ENCODE assay signal across 29 cellular contexts in genomic region chr2:232207174-232207573, GRCh38.
"Had no signal": no experiment of that assay in that cellular context is flagged by ENCODE, and none has a peak within 500 bp of the region (broad histone marks: within the 10 kb centered on the region; RNA-seq: fewer than 3 reads in every experiment).

No MANE protein-coding gene starts in this region.

- H3K36me3 ChIP-seq: adrenal gland had no signal

- DNase-seq: activated CD4-positive, alpha-beta memory T cell treated with anti-CD3 and anti-CD28 coated beads, Interleukin-2, amount 10 ng/mL, durations not matched to agents 7 days and 5 days; activated CD4-positive, alpha-beta T cell treated with anti-CD3 and anti-CD28 coated beads for 36 hours; activated CD4-positive, alpha-beta T cell treated with anti-CD3 and anti-CD28 coated beads, Interleukin-2, amount 10 ng/mL, durations not matched to agents 7 days and 5 days; activated CD4-positive, alpha-beta T cell treated with anti-CD3 and anti-CD28 coated beads, Interleukin-2, amount 50 U/mL, for 4 hours; activated CD4-positive, CD25-positive, alpha-beta regulatory T cell; activated CD4-positive, CD25-positive, alpha-beta regulatory T cell treated with anti-CD3 and anti-CD28 coated beads, Interleukin-2, amount 50 U/mL, for 72 hours; activated CD8-positive, alpha-beta memory T cell treated with anti-CD3 and anti-CD28 coated beads, Interleukin-2, amount 50 U/mL, for 48 hours; activated effector memory CD4-positive, alpha-beta T cell treated with Interleukin-2 at 50 U/mL for 16 hours; activated gamma-delta T cell treated with Interleukin-2 at 50 U/mL for 16 hours; activated naive CD4-positive, alpha-beta T cell treated with anti-CD3 and anti-CD28 coated beads, Interleukin-2, amount 50 U/mL, for 16 hours; activated naive CD4-positive, alpha-beta T cell treated with Interleukin-2 at 50 U/mL for 16 hours; activated naive CD8-positive, alpha-beta T cell treated with anti-CD3 and anti-CD28 coated beads, Interleukin-2, amount 50 U/mL, for 24 hours; activated T-cell treated with anti-CD3 and anti-CD28 coated beads for 4 hours; activated T-cell treated with anti-CD3 and anti-CD28 coated beads, Interleukin-2, amount 50 U/mL, for 24 hours; adrenal gland; amygdala; aorta; caudate nucleus; cortex of kidney; effector CD8-positive, alpha-beta T cell; esophagus squamous epithelium; foreskin fibroblast; head of caudate nucleus; T-helper 2 cell had no signal

- ATAC-seq: activated CD4-positive, alpha-beta T cell treated with anti-CD3 and anti-CD28 coated beads for 36 hours; activated naive CD8-positive, alpha-beta T cell treated with anti-CD3 and anti-CD28 coated beads, Interleukin-2, amount 50 U/mL, for 24 hours; activated T-helper 17 cell treated with anti-CD3 and anti-CD28 coated beads, Interleukin-2, amount 50 U/mL, for 72 hours had no signal

- H3K9me3 Mint-ChIP-seq: activated CD4-positive, alpha-beta memory T cell treated with anti-CD3 and anti-CD28 coated beads, Interleukin-2, amount 10 ng/mL, durations not matched to agents 7 days and 5 days; activated CD4-positive, alpha-beta T cell treated with anti-CD3 and anti-CD28 coated beads, Interleukin-2, amount 10 ng/mL, durations not matched to agents 7 days and 5 days; activated naive CD8-positive, alpha-beta T cell treated with anti-CD3 and anti-CD28 coated beads, Interleukin-2, amount 50 U/mL, for 24 hours; activated T-cell treated with anti-CD3 and anti-CD28 coated beads, Interleukin-2, amount 50 U/mL, for 24 hours; activated T-helper 17 cell treated with anti-CD3 and anti-CD28 coated beads, Interleukin-2, amount 50 U/mL, for 72 hours had no signal

- H3K27ac Mint-ChIP-seq: activated CD4-positive, alpha-beta memory T cell treated with anti-CD3 and anti-CD28 coated beads, Interleukin-2, amount 10 ng/mL, durations not matched to agents 7 days and 5 days; activated CD4-positive, alpha-beta T cell treated with anti-CD3 and anti-CD28 coated beads for 36 hours; activated CD4-positive, alpha-beta T cell treated with anti-CD3 and anti-CD28 coated beads, Interleukin-2, amount 10 ng/mL, durations not matched to agents 7 days and 5 days; activated naive CD8-positive, alpha-beta T cell; activated naive CD8-positive, alpha-beta T cell treated with anti-CD3 and anti-CD28 coated beads, Interleukin-2, amount 50 U/mL, for 24 hours; activated T-cell treated with anti-CD3 and anti-CD28 coated beads, Interleukin-2, amount 50 U/mL, for 24 hours; activated T-helper 17 cell treated with anti-CD3 and anti-CD28 coated beads, Interleukin-2, amount 50 U/mL, for 72 hours had no signal

- FAIRE-seq: colon, endothelial cell of umbilical vein had no signal

- H3K4me3 Mint-ChIP-seq: activated CD4-positive, alpha-beta memory T cell treated with anti-CD3 and anti-CD28 coated beads, Interleukin-2, amount 10 ng/mL, durations not matched to agents 7 days and 5 days; activated CD4-positive, alpha-beta T cell treated with anti-CD3 and anti-CD28 coated beads for 36 hours; activated CD4-positive, alpha-beta T cell treated with anti-CD3 and anti-CD28 coated beads, Interleukin-2, amount 10 ng/mL, durations not matched to agents 7 days and 5 days; activated naive CD8-positive, alpha-beta T cell; activated naive CD8-positive, alpha-beta T cell treated with anti-CD3 and anti-CD28 coated beads, Interleukin-2, amount 50 U/mL, for 24 hours; activated T-cell treated with anti-CD3 and anti-CD28 coated beads, Interleukin-2, amount 50 U/mL, for 24 hours; activated T-helper 17 cell treated with anti-CD3 and anti-CD28 coated beads, Interleukin-2, amount 50 U/mL, for 72 hours had no signal

- H3K4me3 ChIP-seq: adrenal gland, esophagus squamous epithelium had no signal

- H3K27me3 ChIP-seq: adrenal gland, esophagus squamous epithelium had no signal

- H3K9me3 ChIP-seq: adrenal gland, esophagus squamous epithelium had no signal

- H3K27ac ChIP-seq: adrenal gland, epithelial cell of prostate, esophagus squamous epithelium had no signal

- H3K27me3 Mint-ChIP-seq: activated CD4-positive, alpha-beta memory T cell treated with anti-CD3 and anti-CD28 coated beads, Interleukin-2, amount 10 ng/mL, durations not matched to agents 7 days and 5 days; activated CD4-positive, alpha-beta T cell treated with anti-CD3 and anti-CD28 coated beads for 36 hours; activated CD4-positive, alpha-beta T cell treated with anti-CD3 and anti-CD28 coated beads, Interleukin-2, amount 10 ng/mL, durations not matched to agents 7 days and 5 days; activated naive CD8-positive, alpha-beta T cell; activated naive CD8-positive, alpha-beta T cell treated with anti-CD3 and anti-CD28 coated beads, Interleukin-2, amount 50 U/mL, for 24 hours; activated T-cell treated with anti-CD3 and anti-CD28 coated beads, Interleukin-2, amount 50 U/mL, for 24 hours; activated T-helper 17 cell treated with anti-CD3 and anti-CD28 coated beads, Interleukin-2, amount 50 U/mL, for 72 hours had no signal
